ENCODE assay signal across 16 cellular contexts in genomic region chr21:29788752-29789151, GRCh38.
DNase-seq lines count a peak whose midpoint lies in the region; ATAC-seq and TF ChIP-seq lines count a peak whose summit lies in the region.
"Had no signal": no experiment of that assay in that cellular context is flagged by ENCODE, and none has a peak within 500 bp of the region (broad histone marks: within the 10 kb centered on the region; RNA-seq: fewer than 3 reads in every experiment).

No MANE protein-coding gene starts in this region.

- CTCF ChIA-PET in WTC11 (lab: Charles Lee): no interaction called here

- H3K4me1 Mint-ChIP-seq in WTC11: peaks cover 43% of the 10 kb centered on the region
- H3K4me1 Mint-ChIP-seq: CD4-positive, alpha-beta memory T cell had no signal

- TF ChIP-seq CTCF in WTC11 (IDR thresholded peaks at IDR 0.05): no peak

- no peak overlapping the region for H3K4me3 ChIP-seq in aorta (ENCODE audit: low read length in 2 of 2)

- no peaks in the 10 kb centered on the region for H3K4me1 ChIP-seq in aorta (ENCODE audit: control insufficient read depth in 1 of 2, insufficient read depth in 2 of 2, low read length in 2 of 2)

- no peak overlapping the region for H3K4me3 Mint-ChIP-seq in WTC11
- H3K4me3 Mint-ChIP-seq: CD4-positive, alpha-beta memory T cell had no signal

- no peaks in the 10 kb centered on the region for H3K36me3 ChIP-seq in aorta (ENCODE audit: control insufficient read depth in 1 of 2, insufficient read depth in 2 of 2, low read length in 1 of 2)

- H3K27me3 ChIP-seq in aorta (ENCODE audit: control insufficient read depth in 1 of 2, insufficient read depth in 2 of 2, low read length in 1 of 2): no peaks in the 10 kb centered on the region

- no peak overlapping the region for H3K27ac ChIP-seq in aorta (ENCODE audit: low read depth in 1 of 2, low read length in 2 of 2)

- peak; percentile 18 for DNase-seq in NCI-H82 (lab: John Stamatoyannopoulos, UW)
- no peak for DNase-seq in NCI-H82 treated with DMSO at 0.1 percent for 48 hours (lab: John Stamatoyannopoulos, UW; ENCODE audit: unreplicated experiment)
- no peak for DNase-seq in WTC11 (ENCODE audit: low spot score)
- DNase-seq in left kidney (ENCODE audit: low read depth, low spot score): peak; percentile 27
- no peak for DNase-seq in aorta
- no peak for DNase-seq in activated effector memory CD4-positive, alpha-beta T cell treated with Interleukin-2 at 50 U/mL for 16 hours
- DNase-seq: C1 segment of cervical spinal cord; Calu3; CD4-positive, alpha-beta memory T cell; COR-L47; DMS53; DMS79 treated with DMSO at 0.1 percent for 48 hours; GF-D8; GOT3; H7; HCEC 1CT had no signal

- WGBS in aorta, 2 donors: 89% methylated on average over 2 of the region's 2 CpGs

- no peaks in the 10 kb centered on the region; the same call in 1 of the 2 replicates for H3K27me3 Mint-ChIP-seq in WTC11 (ENCODE audit: low read depth)

- no peaks in the 10 kb centered on the region for H3K36me3 Mint-ChIP-seq in WTC11
- H3K36me3 Mint-ChIP-seq: CD4-positive, alpha-beta memory T cell had no signal

- intact Hi-C loops in aorta (cut with DNase I): no loop called here

- peak; percentile 51 for ATAC-seq in WTC11
- ATAC-seq in aorta (ENCODE audit: low FRiP score): no peak

- H3K27ac Mint-ChIP-seq in WTC11: no peak overlapping the region
- H3K27ac Mint-ChIP-seq: CD4-positive, alpha-beta memory T cell had no signal

- H3K9me3 Mint-ChIP-seq in WTC11: no peaks in the 10 kb centered on the region

- POLR2A ChIA-PET in WTC11 (lab: Charles Lee): no interaction called here

- peaks cover 1% of the 10 kb centered on the region for H3K9me3 ChIP-seq in aorta (ENCODE audit: control insufficient read depth, low read length)

TF ChIP-seq in WTC11, 78 proteins besides CTCF, POLR2A, EP300 and RAD21:
- TF ChIP-seq FOXP1 (CRISPR knock-in tag; IDR thresholded peaks at IDR 0.05; ENCODE audit: borderline replicate concordance) (no peak), ZNF317 (CRISPR knock-in tag; IDR thresholded peaks at IDR 0.05; ENCODE audit: borderline replicate concordance, low read depth) (no peak), NR3C1 (CRISPR knock-in tag; conservative IDR thresholded peaks at IDR 0.05; ENCODE audit: low read depth) (no peak), RELA (CRISPR knock-in tag; IDR thresholded peaks at IDR 0.05; ENCODE audit: borderline replicate concordance) (no peak), OVOL2 (CRISPR knock-in tag; IDR thresholded peaks at IDR 0.05; ENCODE audit: borderline replicate concordance) (no peak), TCF7 (CRISPR knock-in tag; IDR thresholded peaks at IDR 0.05; ENCODE audit: low read depth) (no peak), GTF2I (CRISPR knock-in tag; conservative IDR thresholded peaks at IDR 0.05) (no peak), PRRX2 (CRISPR knock-in tag; IDR thresholded peaks at IDR 0.05) (no peak)

Comparison
In these comparisons a context has a peak if more than half of its experiments do, and no peak if none do; other contexts are left out.
1. DNase-seq: peak in NCI-H82 (single experiment) and left kidney (single experiment); none in NCI-H82 treated with DMSO at 0.1 percent for 48 hours (single experiment), WTC11 (single experiment), aorta (0 of 2) and activated effector memory CD4-positive, alpha-beta T cell treated with Interleukin-2 at 50 U/mL for 16 hours (single experiment).